1 cellular context compared by ENCODE assay signal in the genomic region with DNA sequence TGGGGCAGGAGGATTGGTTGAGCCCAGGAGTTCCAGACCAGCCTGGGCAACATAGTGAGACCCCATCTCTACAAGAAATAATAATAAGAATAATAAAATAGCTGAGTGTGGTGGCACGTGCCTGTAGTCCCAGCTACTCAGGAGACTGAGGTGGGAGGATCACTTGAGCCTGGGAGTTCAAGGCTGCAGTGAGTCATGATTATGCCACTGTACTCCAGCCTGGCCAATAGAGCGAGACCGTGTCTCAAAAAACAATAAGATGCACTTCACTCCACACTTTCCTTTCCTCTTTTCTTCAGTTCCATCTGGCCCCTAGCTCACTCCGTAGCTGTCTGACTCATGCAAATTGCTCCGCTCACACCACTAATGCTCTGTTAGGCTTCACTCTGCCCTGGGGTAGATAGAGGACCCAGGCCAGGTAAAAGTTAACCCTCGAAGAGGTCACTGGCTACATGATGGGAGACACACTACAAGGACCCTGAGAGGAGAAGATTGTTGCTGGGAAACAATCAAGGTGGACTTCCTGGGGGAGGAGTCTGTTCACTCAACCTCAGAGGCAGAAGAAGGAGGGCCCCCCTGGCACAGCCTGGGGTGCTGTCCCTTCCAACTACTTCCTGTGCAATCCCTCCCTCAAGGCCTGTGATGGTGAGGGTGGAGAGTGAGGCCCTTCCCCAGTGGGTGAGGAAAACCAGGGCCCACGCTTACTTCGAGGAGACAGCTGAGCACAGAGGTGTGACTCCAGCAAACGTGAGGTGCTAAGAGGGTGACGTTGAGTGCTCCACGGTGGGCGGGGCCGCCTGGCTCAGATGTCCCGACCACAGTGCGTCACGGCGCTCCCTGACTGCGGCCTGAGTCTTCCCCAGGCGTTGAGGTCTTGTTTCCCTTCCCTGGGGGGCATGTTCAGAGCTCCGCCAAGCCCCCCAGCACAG.
TF ChIP-seq lines count a peak whose summit lies in the region.

No MANE protein-coding gene starts in this region.

TF ChIP-seq in GM12878, 131 proteins besides CTCF, POLR2A, EP300 and RAD21 (continued from another document and continues in another):
- TF ChIP-seq, protein P1, sequence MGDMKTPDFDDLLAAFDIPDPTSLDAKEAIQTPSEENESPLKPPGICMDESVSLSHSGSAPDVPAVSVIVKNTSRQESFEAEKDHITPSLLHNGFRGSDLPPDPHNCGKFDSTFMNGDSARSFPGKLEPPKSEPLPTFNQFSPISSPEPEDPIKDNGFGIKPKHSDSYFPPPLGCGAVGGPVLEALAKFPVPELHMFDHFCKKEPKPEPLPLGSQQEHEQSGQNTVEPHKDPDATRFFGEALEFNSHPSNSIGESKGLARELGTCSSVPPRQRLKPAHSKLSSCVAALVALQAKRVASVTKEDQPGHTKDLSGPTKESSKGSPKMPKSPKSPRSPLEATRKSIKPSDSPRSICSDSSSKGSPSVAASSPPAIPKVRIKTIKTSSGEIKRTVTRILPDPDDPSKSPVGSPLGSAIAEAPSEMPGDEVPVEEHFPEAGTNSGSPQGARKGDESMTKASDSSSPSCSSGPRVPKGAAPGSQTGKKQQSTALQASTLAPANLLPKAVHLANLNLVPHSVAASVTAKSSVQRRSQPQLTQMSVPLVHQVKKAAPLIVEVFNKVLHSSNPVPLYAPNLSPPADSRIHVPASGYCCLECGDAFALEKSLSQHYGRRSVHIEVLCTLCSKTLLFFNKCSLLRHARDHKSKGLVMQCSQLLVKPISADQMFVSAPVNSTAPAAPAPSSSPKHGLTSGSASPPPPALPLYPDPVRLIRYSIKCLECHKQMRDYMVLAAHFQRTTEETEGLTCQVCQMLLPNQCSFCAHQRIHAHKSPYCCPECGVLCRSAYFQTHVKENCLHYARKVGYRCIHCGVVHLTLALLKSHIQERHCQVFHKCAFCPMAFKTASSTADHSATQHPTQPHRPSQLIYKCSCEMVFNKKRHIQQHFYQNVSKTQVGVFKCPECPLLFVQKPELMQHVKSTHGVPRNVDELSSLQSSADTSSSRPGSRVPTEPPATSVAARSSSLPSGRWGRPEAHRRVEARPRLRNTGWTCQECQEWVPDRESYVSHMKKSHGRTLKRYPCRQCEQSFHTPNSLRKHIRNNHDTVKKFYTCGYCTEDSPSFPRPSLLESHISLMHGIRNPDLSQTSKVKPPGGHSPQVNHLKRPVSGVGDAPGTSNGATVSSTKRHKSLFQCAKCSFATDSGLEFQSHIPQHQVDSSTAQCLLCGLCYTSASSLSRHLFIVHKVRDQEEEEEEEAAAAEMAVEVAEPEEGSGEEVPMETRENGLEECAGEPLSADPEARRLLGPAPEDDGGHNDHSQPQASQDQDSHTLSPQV (IDR thresholded peaks at IDR 0.05): no peak
- peak; percentile 90 for TF ChIP-seq CREM (IDR thresholded peaks at IDR 0.05; ENCODE audit: low read depth)
- TF ChIP-seq, protein P2, sequence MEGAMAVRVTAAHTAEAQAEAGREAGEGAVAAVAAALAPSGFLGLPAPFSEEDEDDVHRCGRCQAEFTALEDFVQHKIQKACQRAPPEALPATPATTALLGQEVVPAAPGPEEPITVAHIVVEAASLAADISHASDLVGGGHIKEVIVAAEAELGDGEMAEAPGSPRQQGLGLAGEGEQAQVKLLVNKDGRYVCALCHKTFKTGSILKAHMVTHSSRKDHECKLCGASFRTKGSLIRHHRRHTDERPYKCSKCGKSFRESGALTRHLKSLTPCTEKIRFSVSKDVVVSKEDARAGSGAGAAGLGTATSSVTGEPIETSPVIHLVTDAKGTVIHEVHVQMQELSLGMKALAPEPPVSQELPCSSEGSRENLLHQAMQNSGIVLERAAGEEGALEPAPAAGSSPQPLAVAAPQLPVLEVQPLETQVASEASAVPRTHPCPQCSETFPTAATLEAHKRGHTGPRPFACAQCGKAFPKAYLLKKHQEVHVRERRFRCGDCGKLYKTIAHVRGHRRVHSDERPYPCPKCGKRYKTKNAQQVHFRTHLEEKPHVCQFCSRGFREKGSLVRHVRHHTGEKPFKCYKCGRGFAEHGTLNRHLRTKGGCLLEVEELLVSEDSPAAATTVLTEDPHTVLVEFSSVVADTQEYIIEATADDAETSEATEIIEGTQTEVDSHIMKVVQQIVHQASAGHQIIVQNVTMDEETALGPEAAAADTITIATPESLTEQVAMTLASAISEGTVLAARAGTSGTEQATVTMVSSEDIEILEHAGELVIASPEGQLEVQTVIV (IDR thresholded peaks at IDR 0.05; ENCODE audit: borderline replicate concordance, partially characterized antibody): peak; percentile 62
- TF ChIP-seq, protein P3, sequence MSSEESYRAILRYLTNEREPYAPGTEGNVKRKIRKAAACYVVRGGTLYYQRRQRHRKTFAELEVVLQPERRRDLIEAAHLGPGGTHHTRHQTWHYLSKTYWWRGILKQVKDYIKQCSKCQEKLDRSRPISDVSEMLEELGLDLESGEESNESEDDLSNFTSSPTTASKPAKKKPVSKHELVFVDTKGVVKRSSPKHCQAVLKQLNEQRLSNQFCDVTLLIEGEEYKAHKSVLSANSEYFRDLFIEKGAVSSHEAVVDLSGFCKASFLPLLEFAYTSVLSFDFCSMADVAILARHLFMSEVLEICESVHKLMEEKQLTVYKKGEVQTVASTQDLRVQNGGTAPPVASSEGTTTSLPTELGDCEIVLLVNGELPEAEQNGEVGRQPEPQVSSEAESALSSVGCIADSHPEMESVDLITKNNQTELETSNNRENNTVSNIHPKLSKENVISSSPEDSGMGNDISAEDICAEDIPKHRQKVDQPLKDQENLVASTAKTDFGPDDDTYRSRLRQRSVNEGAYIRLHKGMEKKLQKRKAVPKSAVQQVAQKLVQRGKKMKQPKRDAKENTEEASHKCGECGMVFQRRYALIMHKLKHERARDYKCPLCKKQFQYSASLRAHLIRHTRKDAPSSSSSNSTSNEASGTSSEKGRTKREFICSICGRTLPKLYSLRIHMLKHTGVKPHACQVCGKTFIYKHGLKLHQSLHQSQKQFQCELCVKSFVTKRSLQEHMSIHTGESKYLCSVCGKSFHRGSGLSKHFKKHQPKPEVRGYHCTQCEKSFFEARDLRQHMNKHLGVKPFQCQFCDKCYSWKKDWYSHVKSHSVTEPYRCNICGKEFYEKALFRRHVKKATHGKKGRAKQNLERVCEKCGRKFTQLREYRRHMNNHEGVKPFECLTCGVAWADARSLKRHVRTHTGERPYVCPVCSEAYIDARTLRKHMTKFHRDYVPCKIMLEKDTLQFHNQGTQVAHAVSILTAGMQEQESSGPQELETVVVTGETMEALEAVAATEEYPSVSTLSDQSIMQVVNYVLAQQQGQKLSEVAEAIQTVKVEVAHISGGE (CRISPR knock-in tag; IDR thresholded peaks at IDR 0.05): no peak
- TF ChIP-seq, protein P4, sequence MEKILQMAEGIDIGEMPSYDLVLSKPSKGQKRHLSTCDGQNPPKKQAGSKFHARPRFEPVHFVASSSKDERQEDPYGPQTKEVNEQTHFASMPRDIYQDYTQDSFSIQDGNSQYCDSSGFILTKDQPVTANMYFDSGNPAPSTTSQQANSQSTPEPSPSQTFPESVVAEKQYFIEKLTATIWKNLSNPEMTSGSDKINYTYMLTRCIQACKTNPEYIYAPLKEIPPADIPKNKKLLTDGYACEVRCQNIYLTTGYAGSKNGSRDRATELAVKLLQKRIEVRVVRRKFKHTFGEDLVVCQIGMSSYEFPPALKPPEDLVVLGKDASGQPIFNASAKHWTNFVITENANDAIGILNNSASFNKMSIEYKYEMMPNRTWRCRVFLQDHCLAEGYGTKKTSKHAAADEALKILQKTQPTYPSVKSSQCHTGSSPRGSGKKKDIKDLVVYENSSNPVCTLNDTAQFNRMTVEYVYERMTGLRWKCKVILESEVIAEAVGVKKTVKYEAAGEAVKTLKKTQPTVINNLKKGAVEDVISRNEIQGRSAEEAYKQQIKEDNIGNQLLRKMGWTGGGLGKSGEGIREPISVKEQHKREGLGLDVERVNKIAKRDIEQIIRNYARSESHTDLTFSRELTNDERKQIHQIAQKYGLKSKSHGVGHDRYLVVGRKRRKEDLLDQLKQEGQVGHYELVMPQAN (conservative IDR thresholded peaks at IDR 0.05): no peak; the same call in 1 of the 2 replicates
- TF ChIP-seq NFXL1 (IDR thresholded peaks at IDR 0.05; ENCODE audit: borderline replicate concordance): no peak
- TF ChIP-seq SREBF2 (IDR thresholded peaks at IDR 0.05; ENCODE audit: low read length): no peak
- TF ChIP-seq, protein P5, sequence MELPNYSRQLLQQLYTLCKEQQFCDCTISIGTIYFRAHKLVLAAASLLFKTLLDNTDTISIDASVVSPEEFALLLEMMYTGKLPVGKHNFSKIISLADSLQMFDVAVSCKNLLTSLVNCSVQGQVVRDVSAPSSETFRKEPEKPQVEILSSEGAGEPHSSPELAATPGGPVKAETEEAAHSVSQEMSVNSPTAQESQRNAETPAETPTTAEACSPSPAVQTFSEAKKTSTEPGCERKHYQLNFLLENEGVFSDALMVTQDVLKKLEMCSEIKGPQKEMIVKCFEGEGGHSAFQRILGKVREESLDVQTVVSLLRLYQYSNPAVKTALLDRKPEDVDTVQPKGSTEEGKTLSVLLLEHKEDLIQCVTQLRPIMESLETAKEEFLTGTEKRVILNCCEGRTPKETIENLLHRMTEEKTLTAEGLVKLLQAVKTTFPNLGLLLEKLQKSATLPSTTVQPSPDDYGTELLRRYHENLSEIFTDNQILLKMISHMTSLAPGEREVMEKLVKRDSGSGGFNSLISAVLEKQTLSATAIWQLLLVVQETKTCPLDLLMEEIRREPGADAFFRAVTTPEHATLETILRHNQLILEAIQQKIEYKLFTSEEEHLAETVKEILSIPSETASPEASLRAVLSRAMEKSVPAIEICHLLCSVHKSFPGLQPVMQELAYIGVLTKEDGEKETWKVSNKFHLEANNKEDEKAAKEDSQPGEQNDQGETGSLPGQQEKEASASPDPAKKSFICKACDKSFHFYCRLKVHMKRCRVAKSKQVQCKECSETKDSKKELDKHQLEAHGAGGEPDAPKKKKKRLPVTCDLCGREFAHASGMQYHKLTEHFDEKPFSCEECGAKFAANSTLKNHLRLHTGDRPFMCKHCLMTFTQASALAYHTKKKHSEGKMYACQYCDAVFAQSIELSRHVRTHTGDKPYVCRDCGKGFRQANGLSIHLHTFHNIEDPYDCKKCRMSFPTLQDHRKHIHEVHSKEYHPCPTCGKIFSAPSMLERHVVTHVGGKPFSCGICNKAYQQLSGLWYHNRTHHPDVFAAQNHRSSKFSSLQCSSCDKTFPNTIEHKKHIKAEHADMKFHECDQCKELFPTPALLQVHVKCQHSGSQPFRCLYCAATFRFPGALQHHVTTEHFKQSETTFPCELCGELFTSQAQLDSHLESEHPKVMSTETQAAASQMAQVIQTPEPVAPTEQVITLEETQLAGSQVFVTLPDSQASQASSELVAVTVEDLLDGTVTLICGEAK (IDR thresholded peaks at IDR 0.05; ENCODE audit: borderline replicate concordance): no peak; the same call in 1 of the 2 replicates
- TF ChIP-seq IRF4 (IDR thresholded peaks at IDR 0.05; ENCODE audit: low read depth, low read length): peak; percentile 52
- no peak for TF ChIP-seq NR2C2 (IDR thresholded peaks at IDR 0.05; ENCODE audit: borderline replicate concordance, control insufficient read depth, insufficient read length, low read depth)
- no peak for TF ChIP-seq RFX5 (IDR thresholded peaks at IDR 0.05; ENCODE audit: low read depth, low read length)
- no peak for TF ChIP-seq ASH2L (IDR thresholded peaks at IDR 0.05; ENCODE audit: borderline replicate concordance, low read depth)
- TF ChIP-seq KDM1A (IDR thresholded peaks at IDR 0.05; ENCODE audit: borderline replicate concordance): no peak
- no peak for TF ChIP-seq HDAC6 (IDR thresholded peaks at IDR 0.05; ENCODE audit: unreplicated experiment)
- TF ChIP-seq MTA3 (IDR thresholded peaks at IDR 0.05; ENCODE audit: borderline replicate concordance, low read length): no peak
- TF ChIP-seq CHD4 (IDR thresholded peaks at IDR 0.05): no peak
- TF ChIP-seq, protein P6, sequence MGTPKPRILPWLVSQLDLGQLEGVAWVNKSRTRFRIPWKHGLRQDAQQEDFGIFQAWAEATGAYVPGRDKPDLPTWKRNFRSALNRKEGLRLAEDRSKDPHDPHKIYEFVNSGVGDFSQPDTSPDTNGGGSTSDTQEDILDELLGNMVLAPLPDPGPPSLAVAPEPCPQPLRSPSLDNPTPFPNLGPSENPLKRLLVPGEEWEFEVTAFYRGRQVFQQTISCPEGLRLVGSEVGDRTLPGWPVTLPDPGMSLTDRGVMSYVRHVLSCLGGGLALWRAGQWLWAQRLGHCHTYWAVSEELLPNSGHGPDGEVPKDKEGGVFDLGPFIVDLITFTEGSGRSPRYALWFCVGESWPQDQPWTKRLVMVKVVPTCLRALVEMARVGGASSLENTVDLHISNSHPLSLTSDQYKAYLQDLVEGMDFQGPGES (IDR thresholded peaks at IDR 0.05): no peak
- TF ChIP-seq EED (IDR thresholded peaks at IDR 0.05; ENCODE audit: low read depth): peak; percentile 86
- TF ChIP-seq, protein P7, sequence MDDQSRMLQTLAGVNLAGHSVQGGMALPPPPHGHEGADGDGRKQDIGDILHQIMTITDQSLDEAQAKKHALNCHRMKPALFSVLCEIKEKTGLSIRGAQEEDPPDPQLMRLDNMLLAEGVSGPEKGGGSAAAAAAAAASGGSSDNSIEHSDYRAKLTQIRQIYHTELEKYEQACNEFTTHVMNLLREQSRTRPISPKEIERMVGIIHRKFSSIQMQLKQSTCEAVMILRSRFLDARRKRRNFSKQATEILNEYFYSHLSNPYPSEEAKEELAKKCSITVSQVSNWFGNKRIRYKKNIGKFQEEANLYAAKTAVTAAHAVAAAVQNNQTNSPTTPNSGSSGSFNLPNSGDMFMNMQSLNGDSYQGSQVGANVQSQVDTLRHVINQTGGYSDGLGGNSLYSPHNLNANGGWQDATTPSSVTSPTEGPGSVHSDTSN (IDR thresholded peaks at IDR 0.05; ENCODE audit: insufficient replicate concordance, low read depth, low read length): no peak
- TF ChIP-seq ZNF622 (IDR thresholded peaks at IDR 0.05): no peak
- TF ChIP-seq, protein P8, sequence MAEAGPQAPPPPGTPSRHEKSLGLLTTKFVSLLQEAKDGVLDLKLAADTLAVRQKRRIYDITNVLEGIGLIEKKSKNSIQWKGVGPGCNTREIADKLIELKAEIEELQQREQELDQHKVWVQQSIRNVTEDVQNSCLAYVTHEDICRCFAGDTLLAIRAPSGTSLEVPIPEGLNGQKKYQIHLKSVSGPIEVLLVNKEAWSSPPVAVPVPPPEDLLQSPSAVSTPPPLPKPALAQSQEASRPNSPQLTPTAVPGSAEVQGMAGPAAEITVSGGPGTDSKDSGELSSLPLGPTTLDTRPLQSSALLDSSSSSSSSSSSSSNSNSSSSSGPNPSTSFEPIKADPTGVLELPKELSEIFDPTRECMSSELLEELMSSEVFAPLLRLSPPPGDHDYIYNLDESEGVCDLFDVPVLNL (IDR thresholded peaks at IDR 0.05; ENCODE audit: low read depth, low read length): no peak
- peak; percentile 19; the same call in 1 of the 2 replicates for TF ChIP-seq TCF3 (IDR thresholded peaks at IDR 0.05; ENCODE audit: borderline replicate concordance, insufficient read depth, low read depth, low read length)
- no peak for TF ChIP-seq RBBP5 (conservative IDR thresholded peaks at IDR 0.05)
- peak; percentile 69 for TF ChIP-seq MTA2 (IDR thresholded peaks at IDR 0.05; ENCODE audit: low read depth)
- TF ChIP-seq YBX1 (IDR thresholded peaks at IDR 0.05): no peak
- peak; percentile 95 for TF ChIP-seq NBN (IDR thresholded peaks at IDR 0.05)
- peak; percentile 47; the same call in 1 of the 2 replicates for TF ChIP-seq RUNX3 (IDR thresholded peaks at IDR 0.05; ENCODE audit: low read length)
- TF ChIP-seq, protein P9, sequence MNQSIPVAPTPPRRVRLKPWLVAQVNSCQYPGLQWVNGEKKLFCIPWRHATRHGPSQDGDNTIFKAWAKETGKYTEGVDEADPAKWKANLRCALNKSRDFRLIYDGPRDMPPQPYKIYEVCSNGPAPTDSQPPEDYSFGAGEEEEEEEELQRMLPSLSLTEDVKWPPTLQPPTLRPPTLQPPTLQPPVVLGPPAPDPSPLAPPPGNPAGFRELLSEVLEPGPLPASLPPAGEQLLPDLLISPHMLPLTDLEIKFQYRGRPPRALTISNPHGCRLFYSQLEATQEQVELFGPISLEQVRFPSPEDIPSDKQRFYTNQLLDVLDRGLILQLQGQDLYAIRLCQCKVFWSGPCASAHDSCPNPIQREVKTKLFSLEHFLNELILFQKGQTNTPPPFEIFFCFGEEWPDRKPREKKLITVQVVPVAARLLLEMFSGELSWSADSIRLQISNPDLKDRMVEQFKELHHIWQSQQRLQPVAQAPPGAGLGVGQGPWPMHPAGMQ (IDR thresholded peaks at IDR 0.05; ENCODE audit: borderline replicate concordance): no peak
